Comparison of ENCODE assay signal across 13 cellular contexts in genomic region chr3:184262927-184263179, GRCh38. TPM values are rescaled to one million over a fixed set of nuclear protein-coding genes. Genes with fewer than 3 reads are reported as not detected.
DNase-seq lines count a peak whose midpoint lies in the region; ATAC-seq and TF ChIP-seq lines count a peak whose summit lies in the region.
"Had no signal": no experiment of that assay in that cellular context is flagged by ENCODE, and none has a peak within 500 bp of the region (broad histone marks: within the 10 kb centered on the region; RNA-seq: fewer than 3 reads in every experiment).

No MANE protein-coding gene starts in this region.

- peaks cover 9% of the 10 kb centered on the region for H3K4me1 ChIP-seq in parathyroid adenoma

- no peak overlapping the region for H3K4me3 ChIP-seq in parathyroid adenoma (ENCODE audit: low read depth, low read length)
- H3K4me3 ChIP-seq: testis had no signal

- no peak overlapping the region for H3K27ac Mint-ChIP-seq in activated CD4-positive, alpha-beta T cell treated with anti-CD3 and anti-CD28 coated beads for 36 hours
- peak overlapping the region; percentile 21 for H3K27ac Mint-ChIP-seq in T-helper 17 cell
- no peak overlapping the region for H3K27ac Mint-ChIP-seq in glutamatergic neuron (ENCODE audit: unreplicated experiment)
- H3K27ac Mint-ChIP-seq: dendritic cell treated with granulocyte-macrophage colony-stimulating factor and Interleukin-4, amounts not matched to agents 40 ng/mL and 50 ng/mL, for 4 days had no signal

- no peak overlapping the region for H3K9ac ChIP-seq in parathyroid adenoma

- POLR2A ChIA-PET in activated CD4-positive, alpha-beta T cell treated with anti-CD3 and anti-CD28 coated beads for 36 hours (lab: Charles Lee): no interaction called here

- peaks cover 15% of the 10 kb centered on the region for H3K36me3 Mint-ChIP-seq in activated CD4-positive, alpha-beta T cell treated with anti-CD3 and anti-CD28 coated beads for 36 hours (ENCODE audit: low read depth)
- H3K36me3 Mint-ChIP-seq in T-helper 17 cell (ENCODE audit: low read depth): peaks cover 5% of the 10 kb centered on the region
- H3K36me3 Mint-ChIP-seq in glutamatergic neuron (ENCODE audit: unreplicated experiment): peaks cover 5% of the 10 kb centered on the region

- ATAC-seq in activated CD4-positive, alpha-beta T cell treated with anti-CD3 and anti-CD28 coated beads for 36 hours: no peak
- ATAC-seq in T-helper 17 cell: no peak

- DNase-seq in activated CD4-positive, alpha-beta T cell treated with anti-CD3 and anti-CD28 coated beads for 36 hours: no peak
- no peak for DNase-seq in activated CD4-positive, alpha-beta T cell treated with anti-CD3 and anti-CD28 coated beads, Interleukin-2, amount 50 U/mL, for 1 hour
- no peak for DNase-seq in T-helper 17 cell
- DNase-seq in glutamatergic neuron: no peak
- no peak for DNase-seq in NCI-H1694 treated with DMSO at 0.1 percent for 48 hours (lab: John Stamatoyannopoulos, UW)
- no peak for DNase-seq in GM20000 (ENCODE audit: low spot score)
- no peak for DNase-seq in DMS 273 treated with DMSO at 0.1 percent for 48 hours (lab: John Stamatoyannopoulos, UW)
- DNase-seq: foreskin fibroblast, RPMI8226 had no signal

- peaks cover 5% of the 10 kb centered on the region for H3K27me3 ChIP-seq in parathyroid adenoma (ENCODE audit: control insufficient read depth, insufficient read depth, low read length)
- H3K27me3 ChIP-seq: testis had no signal

- intact Hi-C loops in activated CD4-positive, alpha-beta T cell treated with anti-CD3 and anti-CD28 coated beads for 36 hours (cut with DNase I, micrococcal nuclease): loop anchor here in 1 of 2 experiments (10.0 kb wide), 1 partner anchor 838 kb away; the partner anchor contains the start of gene MCF2L2

- peaks cover 20% of the 10 kb centered on the region for H3K4me1 Mint-ChIP-seq in activated CD4-positive, alpha-beta T cell treated with anti-CD3 and anti-CD28 coated beads for 36 hours
- peaks cover 20% of the 10 kb centered on the region for H3K4me1 Mint-ChIP-seq in T-helper 17 cell
- peaks cover 6% of the 10 kb centered on the region for H3K4me1 Mint-ChIP-seq in glutamatergic neuron (ENCODE audit: low read depth, unreplicated experiment)

- no peaks in the 10 kb centered on the region for H3K79me2 ChIP-seq in parathyroid adenoma

- H3K36me3 ChIP-seq in parathyroid adenoma (ENCODE audit: control insufficient read depth, insufficient read depth, low read length): no peaks in the 10 kb centered on the region

- H3K4me2 ChIP-seq in parathyroid adenoma (ENCODE audit: low read length): no peak overlapping the region

- TF ChIP-seq CTCF in glutamatergic neuron (IDR thresholded peaks at IDR 0.05; ENCODE audit: partially characterized antibody, unreplicated experiment): no peak
- TF ChIP-seq CTCF in parathyroid adenoma (IDR thresholded peaks at IDR 0.05): no peak
- TF ChIP-seq CTCF in GM20000 (IDR thresholded peaks at IDR 0.05; ENCODE audit: extremely low read depth, missing control alignments): no peak

- H3K4me3 Mint-ChIP-seq in activated CD4-positive, alpha-beta T cell treated with anti-CD3 and anti-CD28 coated beads for 36 hours: peak overlapping the region; percentile 73
- H3K4me3 Mint-ChIP-seq in T-helper 17 cell (peak overlapping the region; percentile 9), glutamatergic neuron (ENCODE audit: unreplicated experiment) (peak overlapping the region; percentile 91)

- peaks cover 4% of the 10 kb centered on the region for H3K9me3 Mint-ChIP-seq in activated CD4-positive, alpha-beta T cell treated with anti-CD3 and anti-CD28 coated beads for 36 hours (ENCODE audit: low read depth)
- peaks cover 17% of the 10 kb centered on the region for H3K9me3 Mint-ChIP-seq in glutamatergic neuron (ENCODE audit: unreplicated experiment)
- H3K9me3 Mint-ChIP-seq: dendritic cell treated with granulocyte-macrophage colony-stimulating factor and Interleukin-4, amounts not matched to agents 40 ng/mL and 50 ng/mL, for 4 days had no signal

- H3K9me3 ChIP-seq in T-helper 17 cell (ENCODE audit: control insufficient read depth, low read length, poor library complexity, severe bottlenecking) (no peaks in the 10 kb centered on the region), parathyroid adenoma (ENCODE audit: control insufficient read depth, low read length) (no peaks in the 10 kb centered on the region)
- H3K9me3 ChIP-seq: testis had no signal

- CTCF ChIA-PET in activated CD4-positive, alpha-beta T cell treated with anti-CD3 and anti-CD28 coated beads for 36 hours (lab: Charles Lee): interaction anchor here (0.5 to 1.5 kb wide), 3 partner anchors 16 to 369 kb away, joined by 3 read pairs; no protein-coding TSS in a partner anchor

- H3K27me3 Mint-ChIP-seq in activated CD4-positive, alpha-beta T cell treated with anti-CD3 and anti-CD28 coated beads for 36 hours: peaks cover 40% of the 10 kb centered on the region
- H3K27me3 Mint-ChIP-seq in T-helper 17 cell: peaks cover 8% of the 10 kb centered on the region
- H3K27me3 Mint-ChIP-seq in glutamatergic neuron (ENCODE audit: unreplicated experiment): peaks cover 25% of the 10 kb centered on the region

- H3K27ac ChIP-seq in parathyroid adenoma: peak overlapping the region; percentile 15
- H3K27ac ChIP-seq: testis had no signal

- H2AFZ ChIP-seq in parathyroid adenoma: peak overlapping the region; percentile 90

RNA-seq across cellular contexts. Expression of gene CAMK2N2, which starts 1.5 kb away (rescaled TPM):
- under 1 TPM; 0.18 to 0.25 TPM for total RNA-seq in activated CD4-positive, alpha-beta T cell treated with anti-CD3 and anti-CD28 coated beads for 36 hours
- under 1 TPM; 0.20 to 0.31 TPM for total RNA-seq in T-helper 17 cell
- 14.8 TPM for total RNA-seq in glutamatergic neuron (ENCODE audit: unreplicated experiment)
- total RNA-seq: lower leg skin had no signal

RNA-seq across cellular contexts. Expression of gene ECE2, which starts 13.0 kb away (rescaled TPM):
- not detected for total RNA-seq in activated CD4-positive, alpha-beta T cell treated with anti-CD3 and anti-CD28 coated beads for 36 hours
- total RNA-seq in T-helper 17 cell: not detected
- 1.6 TPM for total RNA-seq in glutamatergic neuron (ENCODE audit: unreplicated experiment)
- total RNA-seq: lower leg skin had no signal

RNA-seq across cellular contexts. Expression of gene EEF1AKMT4, which starts 13.4 kb away (rescaled TPM):
- 1 to 10 TPM; 4.8 to 5.8 TPM for total RNA-seq in activated CD4-positive, alpha-beta T cell treated with anti-CD3 and anti-CD28 coated beads for 36 hours
- total RNA-seq in T-helper 17 cell (under 1 TPM; 0.45 to 0.65 TPM), glutamatergic neuron (ENCODE audit: unreplicated experiment) (1.7 TPM)

RNA-seq across cellular contexts. Expression of gene ALG3, which starts 14.1 kb away (rescaled TPM):
- 10 to 100 TPM; 39.9 to 40.9 TPM for total RNA-seq in activated CD4-positive, alpha-beta T cell treated with anti-CD3 and anti-CD28 coated beads for 36 hours
- total RNA-seq in T-helper 17 cell: 10 to 100 TPM; 17.6 to 24.1 TPM
- 26.5 TPM for total RNA-seq in glutamatergic neuron (ENCODE audit: unreplicated experiment)

RNA-seq across cellular contexts. Expression of gene VWA5B2, which starts 33.5 kb away (rescaled TPM):
- not detected for total RNA-seq in activated CD4-positive, alpha-beta T cell treated with anti-CD3 and anti-CD28 coated beads for 36 hours
- total RNA-seq in T-helper 17 cell (not detected), glutamatergic neuron (ENCODE audit: unreplicated experiment) (56.5 TPM)
- total RNA-seq: lower leg skin had no signal

Comparison
In these comparisons a context has a peak if more than half of its experiments do, and no peak if none do; other contexts are left out.
1. H3K4me3 Mint-ChIP-seq: peak in every context shown above with its lines; median percentile 91 in glutamatergic neuron; 73 in activated CD4-positive, alpha-beta T cell treated with anti-CD3 and anti-CD28 coated beads for 36 hours; 9 in T-helper 17 cell.
2. RNA of gene CAMK2N2, which starts 1.5 kb away (total RNA-seq): 14.8 TPM in glutamatergic neuron (single experiment); 0.20 to 0.31 TPM in T-helper 17 cell and 0.18 to 0.25 TPM in activated CD4-positive, alpha-beta T cell treated with anti-CD3 and anti-CD28 coated beads for 36 hours; every median in the first group is over 10 times any median in the second.